Comparison of ENCODE assay signal across 13 cellular contexts in the genomic region with DNA sequence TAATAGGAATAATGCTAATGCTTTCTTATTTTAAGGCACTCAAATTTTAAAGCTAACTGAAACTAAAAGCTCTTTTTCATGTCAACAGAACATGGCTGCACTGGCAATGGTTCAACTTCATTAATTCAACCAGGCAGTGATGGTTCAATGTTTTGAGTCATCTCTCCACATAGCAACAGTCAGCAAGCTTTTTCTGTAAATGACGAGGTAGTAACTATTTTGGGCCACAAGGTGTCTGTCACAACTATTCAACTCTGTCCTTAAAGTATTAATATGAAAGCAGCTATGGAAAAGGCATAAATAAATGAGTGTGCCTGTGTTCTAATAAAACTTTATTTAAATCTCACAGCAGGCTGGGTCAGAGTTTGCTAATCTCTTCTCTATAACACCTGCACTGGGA.
DNase-seq lines count a peak whose midpoint lies in the region; TF ChIP-seq lines count a peak whose summit lies in the region.
"Had no signal": no experiment of that assay in that cellular context is flagged by ENCODE, and none has a peak within 500 bp of the region (broad histone marks: within the 10 kb centered on the region; RNA-seq: fewer than 3 reads in every experiment).

No MANE protein-coding gene starts in this region.

- no peak overlapping the region for H3K4me3 Mint-ChIP-seq in progenitor cell of endocrine pancreas (ENCODE audit: low read depth)
- H3K4me3 Mint-ChIP-seq: activated naive CD4-positive, alpha-beta T cell treated with anti-CD3 and anti-CD28 coated beads, Interleukin-2, amount 50 U/mL, for 24 hours had no signal

- TF ChIP-seq CTCF in choroid plexus epithelial cell (conservative IDR thresholded peaks at IDR 0.05; ENCODE audit: low read depth, low read length), result peak; percentile 32
- peak; percentile 21 for TF ChIP-seq CTCF in progenitor cell of endocrine pancreas (IDR thresholded peaks at IDR 0.05; ENCODE audit: unreplicated experiment)
- TF ChIP-seq CTCF in coronary artery (IDR thresholded peaks at IDR 0.05), result no peak

- no peaks in the 10 kb centered on the region for H3K4me1 Mint-ChIP-seq in progenitor cell of endocrine pancreas (ENCODE audit: low read depth)
- H3K4me1 Mint-ChIP-seq: activated naive CD4-positive, alpha-beta T cell treated with anti-CD3 and anti-CD28 coated beads, Interleukin-2, amount 50 U/mL, for 24 hours had no signal

- H3K4me3 ChIP-seq in choroid plexus epithelial cell (ENCODE audit: low read depth, low read length), result no peak overlapping the region
- no peak overlapping the region for H3K4me3 ChIP-seq in coronary artery
- H3K4me3 ChIP-seq: dorsolateral prefrontal cortex had no signal

- no peaks in the 10 kb centered on the region for H3K9me3 Mint-ChIP-seq in progenitor cell of endocrine pancreas (ENCODE audit: low read depth)

- no peak overlapping the region for H3K27ac ChIP-seq in coronary artery
- H3K27ac ChIP-seq: dorsolateral prefrontal cortex had no signal

- DNase-seq in NCI-H2171 treated with DMSO at 0.1 percent for 48 hours (lab: John Stamatoyannopoulos, UW) (peak; percentile 4), NCI-H2171 (lab: John Stamatoyannopoulos, UW) (no peak), NCI-H69 (lab: John Stamatoyannopoulos, UW) (peak; percentile 37), choroid plexus epithelial cell (ENCODE audit: low read depth) (peak; percentile 67), progenitor cell of endocrine pancreas (ENCODE audit: low spot score, unreplicated experiment) (no peak), NCI-H2196 (lab: John Stamatoyannopoulos, UW; ENCODE audit: unreplicated experiment) (no peak), coronary artery (ENCODE audit: low spot score) (no peak), cerebellum (ENCODE audit: low spot score) (no peak)
- DNase-seq: dorsolateral prefrontal cortex, head of caudate nucleus, KG1, NCI-H2227 treated with DMSO at 0.1 percent for 48 hours had no signal

- H3K27ac Mint-ChIP-seq in progenitor cell of endocrine pancreas, result no peak overlapping the region
- H3K27ac Mint-ChIP-seq: activated naive CD4-positive, alpha-beta T cell treated with anti-CD3 and anti-CD28 coated beads, Interleukin-2, amount 50 U/mL, for 24 hours had no signal

- no peaks in the 10 kb centered on the region for H3K27me3 Mint-ChIP-seq in progenitor cell of endocrine pancreas
- H3K27me3 Mint-ChIP-seq: activated naive CD4-positive, alpha-beta T cell treated with anti-CD3 and anti-CD28 coated beads, Interleukin-2, amount 50 U/mL, for 24 hours had no signal

- H3K36me3 Mint-ChIP-seq in progenitor cell of endocrine pancreas (ENCODE audit: insufficient read depth), result no peaks in the 10 kb centered on the region
- H3K36me3 Mint-ChIP-seq: activated naive CD4-positive, alpha-beta T cell treated with anti-CD3 and anti-CD28 coated beads, Interleukin-2, amount 50 U/mL, for 24 hours had no signal

Comparison
In these comparisons a context has a peak if more than half of its experiments do, and no peak if none do; other contexts are left out.
1. DNase-seq: peak in NCI-H2171 treated with DMSO at 0.1 percent for 48 hours (single experiment), NCI-H69 (single experiment) and choroid plexus epithelial cell (single experiment); none in NCI-H2171 (single experiment), progenitor cell of endocrine pancreas (single experiment), NCI-H2196 (single experiment), coronary artery (single experiment) and cerebellum (single experiment).